Comparison of ENCODE assay signal across 8 cellular contexts in the genomic region with DNA sequence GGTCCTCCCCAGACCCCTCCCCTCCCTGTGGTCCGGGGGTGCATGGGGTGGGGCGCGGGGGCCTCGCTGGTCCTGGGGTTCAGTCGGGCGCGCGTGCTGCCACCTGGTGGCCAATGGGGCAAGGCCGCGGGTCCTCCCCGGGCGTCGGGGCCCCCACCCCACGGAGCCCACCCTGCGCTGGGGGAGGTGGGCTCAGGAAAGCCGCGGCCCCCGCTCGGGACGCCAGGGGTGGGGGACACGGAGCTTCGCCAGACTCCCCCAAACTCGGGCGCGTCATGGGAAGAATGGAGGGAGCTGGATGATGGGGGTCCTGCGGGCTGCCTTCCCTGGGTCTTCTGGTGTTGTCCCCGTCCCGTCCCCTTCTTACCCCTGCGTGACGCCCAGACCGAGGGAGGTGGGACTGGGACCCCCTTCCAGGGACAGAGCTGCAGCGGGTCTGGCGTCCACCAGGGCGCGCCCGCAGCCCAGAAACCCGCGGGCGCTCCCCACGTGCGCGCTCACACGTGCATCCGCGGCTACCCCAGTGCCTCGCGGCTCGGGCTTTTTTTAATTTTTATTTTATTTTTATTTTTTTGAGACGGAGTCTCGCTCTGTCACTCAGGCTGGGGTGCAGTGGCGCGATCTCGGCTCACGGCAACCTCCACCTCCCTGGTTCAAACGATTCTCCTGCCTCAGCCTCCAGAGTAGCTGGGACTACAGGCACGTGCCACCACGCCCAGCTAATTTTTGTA. TPM values are rescaled to one million over a fixed set of nuclear protein-coding genes. Genes with fewer than 3 reads are reported as not detected.
DNase-seq lines count a peak whose midpoint lies in the region; ATAC-seq, FAIRE-seq and TF ChIP-seq lines count a peak whose summit lies in the region.

No MANE protein-coding gene starts in this region.

- FAIRE-seq in pancreas (lab: Jason Lieb, UNC) (no peak), small intestine (lab: Jason Lieb, UNC) (no peak)

- peak; percentile 27 to 76 (median 68) for ATAC-seq in pancreas

- H3K27ac ChIP-seq in pancreas (no peak overlapping the region), small intestine (ENCODE audit: low read depth in 1 of 2, low read length in 1 of 2) (no peak overlapping the region)

- peak; percentile 23 for DNase-seq in GDM1 (lab: John Stamatoyannopoulos, UW)
- peak; percentile 32 for DNase-seq in MV-4-11 (lab: John Stamatoyannopoulos, UW)
- DNase-seq in activated T-cell treated with anti-CD3 and anti-CD28 coated beads for 48 hours (ENCODE audit: low read depth), result peak; percentile 52
- peak; percentile 19 for DNase-seq in fibroblast of gingiva (ENCODE audit: low read depth)
- peak in 3 of 6 donors; percentile 32 to 82 (median 54) for DNase-seq in pancreas
- DNase-seq in small intestine, result no peak
- no peak for DNase-seq in SIG-M5 treated with dmso at 0.1 percent for 504 hours (lab: John Stamatoyannopoulos, UW; ENCODE audit: unreplicated experiment)
- DNase-seq in globus pallidus (ENCODE audit: low spot score), result no peak

- H3K4me3 ChIP-seq in pancreas (peak overlapping the region in 1 of 4 donors; percentile 28), small intestine (ENCODE audit: low read depth in 1 of 2, low read length in 2 of 2) (peak overlapping the region in 1 of 2 donors; percentile 26)

- no peaks in the 10 kb centered on the region for H3K9me3 ChIP-seq in pancreas
- no peaks in the 10 kb centered on the region for H3K9me3 ChIP-seq in small intestine (ENCODE audit: control insufficient read depth, low read depth)

- no peaks in the 10 kb centered on the region for H3K36me3 ChIP-seq in pancreas
- H3K36me3 ChIP-seq in small intestine (ENCODE audit: control insufficient read depth in 2 of 2, insufficient read depth in 2 of 2, low read length in 2 of 2), result no peaks in the 10 kb centered on the region

- peak; percentile 64 to 82 (median 66) for TF ChIP-seq CTCF in pancreas (IDR thresholded peaks at IDR 0.05)

- WGBS in pancreas, 2 donors, result 8 to 9% methylated on average over 56 to 57 of the region's 57 CpGs
- 2 to 5% (median 3%) methylated on average over 48 to 57 of the region's 57 CpGs for WGBS in small intestine, 3 donors

- peaks cover 0 to 18% (median 10%) of the 10 kb centered on the region in 3 donors for H3K4me1 ChIP-seq in pancreas
- no peaks in the 10 kb centered on the region for H3K4me1 ChIP-seq in small intestine (ENCODE audit: control insufficient read depth in 2 of 2, insufficient read depth in 1 of 2, low read depth in 1 of 2, low read length in 1 of 2)

- H3K27me3 ChIP-seq in pancreas, result peaks cover 0 to 11% (median 5%) of the 10 kb centered on the region in 4 donors
- peaks cover 0 to 37% of the 10 kb centered on the region in 2 donors for H3K27me3 ChIP-seq in small intestine (ENCODE audit: control insufficient read depth in 2 of 2, insufficient read depth in 2 of 2, low read length in 2 of 2)

- intact Hi-C loops in pancreas (cut with DNase I), result loop anchor here in 1 of 3 donors (5.0 kb wide), 2 partner anchors 95 to 125 kb away; no protein-coding TSS in a partner anchor

RNA-seq across cellular contexts. Expression of a gene that starts 19.8 kb away (rescaled TPM):
- total RNA-seq in pancreas, result 10 to 100 TPM; 19.8 to 41.9 (median 24.8) TPM
- polyA plus RNA-seq in pancreas (10 to 100 TPM; 32.3 to 32.4 TPM), small intestine (10 to 100 TPM; 43.2 to 58.7 (median 46.7) TPM)

Comparison
In these comparisons a context has a peak if more than half of its experiments do, and no peak if none do; other contexts are left out.
1. DNase-seq: peak in GDM1 (single experiment), MV-4-11 (single experiment), activated T-cell treated with anti-CD3 and anti-CD28 coated beads for 48 hours (single experiment) and fibroblast of gingiva (single experiment); none in small intestine (single experiment), SIG-M5 treated with dmso at 0.1 percent for 504 hours (single experiment) and globus pallidus (single experiment).